1 cellular context compared by ENCODE assay signal in genomic region chr6:20746805-20747204, GRCh38.
TF ChIP-seq lines count a peak whose summit lies in the region.

No MANE protein-coding gene starts in this region.

TF ChIP-seq in HepG2, 621 proteins besides CTCF, POLR2A, EP300 and RAD21 (continued from another document):
- TF ChIP-seq ZBTB40 (IDR thresholded peaks at IDR 0.05) = peak; percentile 74
- TF ChIP-seq ZBTB40 (CRISPR knock-in tag; IDR thresholded peaks at IDR 0.05) = no peak
- no peak for TF ChIP-seq ZNF549 (CRISPR knock-in tag; IDR thresholded peaks at IDR 0.05)
- TF ChIP-seq ZNF567 (CRISPR knock-in tag; IDR thresholded peaks at IDR 0.05; ENCODE audit: borderline replicate concordance) = no peak
- no peak for TF ChIP-seq ZFP91 (CRISPR knock-in tag; IDR thresholded peaks at IDR 0.05; ENCODE audit: borderline replicate concordance)
- TF ChIP-seq ELK4 (CRISPR knock-in tag; IDR thresholded peaks at IDR 0.05; ENCODE audit: borderline replicate concordance) = no peak
- peak; percentile 62 for TF ChIP-seq ARID5B (CRISPR knock-in tag; IDR thresholded peaks at IDR 0.05)
- TF ChIP-seq SAP130 (CRISPR knock-in tag; IDR thresholded peaks at IDR 0.05; ENCODE audit: low read depth) = peak; percentile 21; the same call in 1 of the 2 replicates
